7 cellular contexts compared by ENCODE assay signal in genomic region chr9:61864463-61864862, GRCh38.
A peak's percentile ranks its signal among the peaks of the same experiment; 100 is the strongest.
DNase-seq lines count a peak whose midpoint lies in the region; ATAC-seq, FAIRE-seq and TF ChIP-seq lines count a peak whose summit lies in the region.
"Not testable (repeated sequence)": the region's sequence is repeated elsewhere in the genome, so short reads cannot be mapped to it uniquely, and the experiment has no call there.

No MANE protein-coding gene starts in this region.

- not testable (repeated sequence) for H4K20me1 ChIP-seq in HCT116 (ENCODE audit: insufficient read depth); HepG2 (ENCODE audit: insufficient read depth, low read length)

- not testable (repeated sequence) for H3K27ac ChIP-seq in HCT116 (ENCODE audit: low read depth, low read length); left ventricle myocardium inferior (replicated peaks); HepG2 (ENCODE audit: extremely low read length, insufficient read depth, low read length)

- H3K36me3 Mint-ChIP-seq in chondrocyte (ENCODE audit: low read depth): not testable (repeated sequence)

- not testable (repeated sequence) for ATAC-seq in HCT116, HepG2, sciatic nerve

- H3K36me3 ChIP-seq in HCT116 (ENCODE audit: control insufficient read depth in 1 of 2, insufficient read depth in 2 of 2, low read length in 2 of 2); left ventricle myocardium inferior; HepG2 (replicated peaks in 1 of 2; ENCODE audit: control insufficient read depth in 1 of 2, insufficient read depth in 2 of 2, low read length in 2 of 2): not testable (repeated sequence)

- not testable (repeated sequence) for H3K4me1 ChIP-seq in HCT116 (ENCODE audit: control insufficient read depth in 1 of 2, insufficient read depth in 2 of 2, low read length in 2 of 2); left ventricle myocardium inferior; HepG2 (ENCODE audit: insufficient read depth, low read length)

- not testable (repeated sequence) for H2AFZ ChIP-seq in HCT116 (ENCODE audit: low read depth, low read length, poor library complexity, severe bottlenecking); HepG2 (ENCODE audit: low read length)

- TSS peak; percentile 36 for BruUV-seq in HCT116 (replicated peaks; lab: Mats Ljungman, UMichigan)
- BruUV-seq in HepG2 (replicated peaks; lab: Mats Ljungman, UMichigan): TSS peak; percentile 63

- not testable (repeated sequence) for H3K27me3 Mint-ChIP-seq in chondrocyte (ENCODE audit: low read depth)

- intact Hi-C loops in HCT116 (cut with micrococcal nuclease); left ventricle myocardium inferior (cut with micrococcal nuclease); HepG2 (cut with micrococcal nuclease; ENCODE audit: unreplicated experiment); sciatic nerve (cut with DNase I): not testable (repeated sequence)

- not testable (repeated sequence) for H3K9me2 ChIP-seq in HCT116 (ENCODE audit: insufficient read depth)

- DNase-seq in HCT116 (ENCODE audit: low read depth, low spot score); HepG2 (ENCODE audit: low spot score): not testable (repeated sequence)
- peak; percentile 19 for DNase-seq in activated CD8-positive, alpha-beta memory T cell treated with anti-CD3 and anti-CD28 coated beads for 24 hours
- DNase-seq in chondrocyte (ENCODE audit: low spot score) (peak; percentile 6), left ventricle myocardium inferior (peak; percentile 3), mucosa of gallbladder (ENCODE audit: low spot score) (peak; percentile 7), sciatic nerve (ENCODE audit: low spot score) (peak; percentile 15)

- POLR2A ChIA-PET in HCT116 (lab: Charles Lee); HepG2 (lab: Yijun Ruan, JAX): not testable (repeated sequence)

- H3K27me3 ChIP-seq in HCT116 (ENCODE audit: insufficient read depth, low read length); left ventricle myocardium inferior (ENCODE audit: low read depth); HepG2 (ENCODE audit: control insufficient read depth in 1 of 2, insufficient read depth in 2 of 2, low read length in 2 of 2): not testable (repeated sequence)

- FAIRE-seq in HepG2 (lab: Jason Lieb, UNC): not testable (repeated sequence)

- TF ChIP-seq CTCF in HCT116 (IDR thresholded peaks at IDR 0.05 in 2 of 3, conservative IDR thresholded peaks at IDR 0.05 in 1 of 3; ENCODE audit: borderline replicate concordance in 1 of 3, insufficient read depth in 1 of 3, low read depth in 2 of 3, low read length in 2 of 3); chondrocyte (IDR thresholded peaks at IDR 0.05); left ventricle myocardium inferior (IDR thresholded peaks at IDR 0.05; ENCODE audit: borderline replicate concordance); HepG2 (CRISPR knock-in tag; IDR thresholded peaks at IDR 0.05): not testable (repeated sequence)

- H3K4me1 Mint-ChIP-seq in chondrocyte (ENCODE audit: low read depth): not testable (repeated sequence)

- not testable (repeated sequence) for H3K4me3 Mint-ChIP-seq in chondrocyte (ENCODE audit: unreplicated experiment)

- RAD21 ChIA-PET in HCT116 (lab: Charles Lee; ENCODE audit: low non-redundant PET in 1 of 2, low total read pairs in 2 of 2, uncharacterized antibody in 2 of 2, unreplicated experiment in 2 of 2): not testable (repeated sequence)

- TF ChIP-seq EP300 in HepG2 (IDR thresholded peaks at IDR 0.05; ENCODE audit: low read depth in 2 of 2, low read length in 2 of 2); HepG2 (CRISPR knock-in tag; IDR thresholded peaks at IDR 0.05; ENCODE audit: borderline replicate concordance): not testable (repeated sequence)

- H3K79me2 ChIP-seq in HCT116 (ENCODE audit: insufficient read depth, low read length); HepG2 (ENCODE audit: insufficient read depth, low read length): not testable (repeated sequence)

- H3K9ac ChIP-seq in HCT116 (ENCODE audit: low read length); HepG2 (ENCODE audit: insufficient read depth, low read depth, low read length): not testable (repeated sequence)

- H3K9me3 ChIP-seq in HCT116 (ENCODE audit: control insufficient read depth in 1 of 2, insufficient read depth in 1 of 2, low read depth in 1 of 2, low read length in 2 of 2); left ventricle myocardium inferior (replicated peaks); HepG2 (ENCODE audit: low read length): not testable (repeated sequence)

- TF ChIP-seq RAD21 in HCT116 (IDR thresholded peaks at IDR 0.05; ENCODE audit: low read depth); HepG2 (CRISPR knock-in tag; IDR thresholded peaks at IDR 0.05): not testable (repeated sequence)

- not testable (repeated sequence) for TF ChIP-seq POLR2A in HCT116 (IDR thresholded peaks at IDR 0.05; ENCODE audit: borderline replicate concordance, extremely low read depth, insufficient read depth, insufficient read length); HepG2 (IDR thresholded peaks at IDR 0.05; ENCODE audit: insufficient read depth in 1 of 2, low read depth in 2 of 2, low read length in 2 of 2)

- H3K9me3 Mint-ChIP-seq in chondrocyte (ENCODE audit: low read depth): not testable (repeated sequence)

- not testable (repeated sequence) for H3K4me3 ChIP-seq in HCT116 (replicated peaks in 1 of 2; ENCODE audit: low read depth in 1 of 2, low read length in 2 of 2); left ventricle myocardium inferior; HepG2 (replicated peaks in 1 of 3; ENCODE audit: insufficient read depth in 1 of 3, low read depth in 2 of 3, low read length in 3 of 3)

- in situ Hi-C loops in HepG2 (cut with HindIII; ENCODE audit: extremely low pct_ligation_motif_present, low pct_unique_long_range_greater_than_20kb): not testable (repeated sequence)

- not testable (repeated sequence) for H3K4me2 ChIP-seq in HCT116 (ENCODE audit: low read length); HepG2 (ENCODE audit: low read depth, low read length)

- WGBS in HepG2 (ENCODE audit: low lambda C conversion rate): 79% methylated on average over 5 of the region's 7 CpGs

- not testable (repeated sequence) for H3K27ac Mint-ChIP-seq in chondrocyte (ENCODE audit: unreplicated experiment)

- CTCF ChIA-PET in HCT116 (lab: Charles Lee); HepG2 (lab: Yijun Ruan, JAX; ENCODE audit: low intra/inter-chr PET ratio, low total read pairs): not testable (repeated sequence)
